8 cellular contexts compared by ENCODE assay signal in the genomic region with DNA sequence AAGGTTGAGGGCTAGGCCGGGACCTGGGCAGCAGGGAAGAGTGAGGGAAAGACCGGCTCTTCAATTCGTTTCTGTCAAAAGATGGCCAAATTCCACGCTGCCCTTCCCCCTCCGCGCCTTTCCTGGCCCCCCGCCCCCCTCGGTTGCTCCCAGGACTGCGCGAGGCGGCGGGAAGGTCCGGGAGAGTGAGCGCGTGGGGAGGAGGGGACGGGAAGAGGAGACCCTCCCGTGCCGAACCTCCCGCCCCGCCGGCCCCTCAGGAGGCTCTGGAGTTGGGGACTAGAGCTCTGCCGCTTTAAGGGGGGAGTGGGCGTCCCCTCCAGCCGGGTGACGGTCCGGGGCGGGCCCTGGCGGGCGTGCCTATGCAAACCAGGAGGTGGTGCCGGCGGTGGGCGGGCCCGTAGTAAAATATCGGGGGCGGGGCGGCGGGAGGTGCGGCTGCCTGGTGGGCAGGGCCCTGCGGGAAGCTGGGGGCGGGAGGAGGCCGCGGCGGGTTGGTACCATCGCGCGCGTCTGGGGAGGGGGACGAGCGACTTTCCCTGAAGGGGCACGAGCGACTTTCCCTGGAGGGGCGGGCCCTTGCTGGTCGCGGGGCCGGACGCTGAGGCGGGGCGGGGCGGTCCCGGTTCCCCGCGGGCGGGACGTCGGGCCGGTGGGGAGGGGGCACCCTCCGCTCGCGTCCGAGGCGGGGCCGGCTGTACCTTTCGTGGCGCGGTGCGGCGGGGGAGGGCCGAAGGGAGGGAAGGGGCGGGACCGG. TPM values are rescaled to one million over a fixed set of nuclear protein-coding genes. Genes with fewer than 3 reads are reported as not detected.
DNase-seq lines count a peak whose midpoint lies in the region; ATAC-seq and TF ChIP-seq lines count a peak whose summit lies in the region.

No MANE protein-coding gene starts in this region.

- peaks cover 12% of the 10 kb centered on the region for H3K27me3 Mint-ChIP-seq in activated CD4-positive, alpha-beta T cell treated with anti-CD3 and anti-CD28 coated beads, Interleukin-2, amount 10 ng/mL, durations not matched to agents 24 days and 14 days

- intact Hi-C loops in activated CD4-positive, alpha-beta T cell treated with anti-CD3 and anti-CD28 coated beads, Interleukin-2, amount 10 ng/mL, durations not matched to agents 24 days and 14 days (cut with micrococcal nuclease) = loop anchor here (1.0 to 5.0 kb wide), 5 partner anchors 19 to 73 kb away; partner anchors contain the start of gene ACP6

- peaks cover 9% of the 10 kb centered on the region for H3K36me3 Mint-ChIP-seq in activated CD4-positive, alpha-beta T cell treated with anti-CD3 and anti-CD28 coated beads, Interleukin-2, amount 10 ng/mL, durations not matched to agents 24 days and 14 days (ENCODE audit: low read depth)

- peak overlapping the region; percentile 75 to 94 for H3K27ac ChIP-seq in coronary artery

- H3K4me3 ChIP-seq in coronary artery = peak overlapping the region; percentile 93

- H3K4me3 Mint-ChIP-seq in activated CD4-positive, alpha-beta T cell treated with anti-CD3 and anti-CD28 coated beads, Interleukin-2, amount 10 ng/mL, durations not matched to agents 24 days and 14 days = peak overlapping the region; percentile 99

- peaks cover under 1% of the 10 kb centered on the region for H3K9me3 Mint-ChIP-seq in activated CD4-positive, alpha-beta T cell treated with anti-CD3 and anti-CD28 coated beads, Interleukin-2, amount 10 ng/mL, durations not matched to agents 24 days and 14 days

- peaks cover 31% of the 10 kb centered on the region for H3K4me1 Mint-ChIP-seq in activated CD4-positive, alpha-beta T cell treated with anti-CD3 and anti-CD28 coated beads, Interleukin-2, amount 10 ng/mL, durations not matched to agents 24 days and 14 days

- peak; percentile 81 for ATAC-seq in GM19328 (IDR thresholded peaks at IDR 0.05; ENCODE audit: unreplicated experiment)
- ATAC-seq in HG03460 (IDR thresholded peaks at IDR 0.05; ENCODE audit: unreplicated experiment) = peak; percentile 72
- peak; percentile 91 for ATAC-seq in left lobe of liver

- TF ChIP-seq CTCF in coronary artery (IDR thresholded peaks at IDR 0.05) = no peak

- H3K27ac Mint-ChIP-seq in activated CD4-positive, alpha-beta T cell treated with anti-CD3 and anti-CD28 coated beads, Interleukin-2, amount 10 ng/mL, durations not matched to agents 24 days and 14 days = peak overlapping the region; percentile 86

- DNase-seq in AG20443 (ENCODE audit: low spot score) (peak; percentile 98), NCI-H524 treated with DMSO at 0.1 percent for 48 hours (lab: John Stamatoyannopoulos, UW) (peak; percentile 75), coronary artery (ENCODE audit: low spot score) (peak; percentile 98), left lobe of liver (ENCODE audit: low spot score) (peak; percentile 98)
- peak; percentile 97 for DNase-seq in activated CD4-positive, alpha-beta T cell treated with anti-CD3 and anti-CD28 coated beads, Interleukin-2, amount 10 ng/mL, durations not matched to agents 24 days and 14 days
- DNase-seq in stimulated activated CD4-positive, alpha-beta T cell treated with anti-CD3 and anti-CD28 coated beads, Interleukin-1b, Interleukin-23, amount 100 ng/mL, for 48 hours = peak; percentile 96

RNA-seq across cellular contexts. Expression of gene BCL9, which starts 58.2 kb away (rescaled TPM):
- 30.8 and 33.3 TPM in 2 replicates for total RNA-seq in activated CD4-positive, alpha-beta T cell treated with anti-CD3 and anti-CD28 coated beads, Interleukin-2, amount 10 ng/mL, durations not matched to agents 24 days and 14 days
- 5.3 TPM for total RNA-seq in left lobe of liver

Comparison
In these comparisons a context has a peak if more than half of its experiments do, and no peak if none do; other contexts are left out.
1. Peak in every context shown above with its lines: DNase-seq, ATAC-seq, H3K4me3 ChIP-seq and H3K27ac ChIP-seq.